ENCODE assay signal across 15 cellular contexts in the genomic region with DNA sequence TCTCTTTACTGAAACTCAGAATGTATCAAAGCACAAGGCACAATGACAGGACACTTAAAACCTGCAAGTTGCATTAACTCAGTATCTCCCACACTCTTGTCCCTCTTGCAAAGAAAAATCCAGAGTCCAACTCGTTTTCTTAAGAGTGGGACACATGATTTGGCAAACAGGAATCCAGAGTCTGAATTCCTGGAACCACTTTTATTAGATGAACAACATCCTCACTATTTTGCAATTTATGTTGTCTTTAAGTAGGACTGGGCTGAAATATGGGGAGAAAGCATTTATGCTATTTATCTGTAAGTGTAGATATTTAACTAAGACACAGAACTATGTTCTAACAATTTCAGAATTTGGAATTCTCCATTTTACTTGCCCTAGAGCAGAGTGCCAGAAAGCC.
"Had no signal": no experiment of that assay in that cellular context is flagged by ENCODE, and none has a peak within 500 bp of the region (broad histone marks: within the 10 kb centered on the region; RNA-seq: fewer than 3 reads in every experiment).

No MANE protein-coding gene starts in this region.

- H3K9ac ChIP-seq: SK-N-SH had no signal

- DNase-seq: activated CD4-positive, alpha-beta T cell treated with anti-CD3 and anti-CD28 coated beads for 48 hours; activated naive CD4-positive, alpha-beta T cell treated with anti-CD3 and anti-CD28 coated beads, Interleukin-2, amount 50 U/mL, for 16 hours; activated T-cell treated with anti-CD3 and anti-CD28 coated beads, Interleukin-2, amount 50 U/mL, for 1 hour; cerebellar nuclear complex; immature natural killer cell; left cardiac atrium; naive thymus-derived CD8-positive, alpha-beta T cell; right lobe of liver; Right ventricle myocardium superior; SK-N-SH; stimulated activated CD4-positive, alpha-beta T cell treated with anti-CD3 and anti-CD28 coated beads, Interleukin-4, amount 100 ng/mL, for 4 hours; stimulated activated naive CD8-positive, alpha-beta T cell treated with anti-CD3 and anti-CD28 coated beads, Interleukin-15, amount 100 ng/mL, for 72 hours had no signal

- H3K4me3 ChIP-seq: lung, prostate gland, right lobe of liver, tibial nerve had no signal

- H3K36me3 ChIP-seq: prostate gland had no signal

- H3K27me3 ChIP-seq: right lobe of liver, tibial nerve had no signal

- H3K4me1 ChIP-seq: prostate gland had no signal

- H3K27ac ChIP-seq: prostate gland had no signal

- H3K4me2 ChIP-seq: SK-N-SH had no signal

- H3K9me3 ChIP-seq: prostate gland, right lobe of liver, SK-N-SH, tibial nerve had no signal

- ATAC-seq: naive thymus-derived CD8-positive, alpha-beta T cell; right lobe of liver; stimulated activated naive CD8-positive, alpha-beta T cell treated with anti-CD3 and anti-CD28 coated beads, Interleukin-15, amount 100 ng/mL, for 72 hours had no signal
